9 cellular contexts compared by ENCODE assay signal in the genomic region with DNA sequence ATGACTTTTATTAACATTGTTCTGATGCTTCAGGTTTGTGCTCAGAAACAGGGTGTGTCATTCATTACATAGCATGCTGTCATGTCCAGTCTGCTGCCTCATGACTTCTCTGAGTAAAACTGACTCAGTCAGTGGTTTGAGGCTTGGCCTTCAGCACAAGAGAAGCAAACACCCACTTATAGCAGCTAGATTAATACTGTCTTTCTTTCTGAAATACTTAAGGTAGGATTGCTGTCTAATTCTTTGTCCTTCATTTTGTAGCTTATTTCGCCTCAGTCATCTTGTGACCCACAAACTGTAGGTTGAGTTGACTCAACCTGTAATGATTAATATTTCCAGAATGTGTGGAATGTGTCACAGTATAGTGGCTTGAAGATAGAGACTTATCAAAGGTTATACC. TPM values are rescaled to one million over a fixed set of nuclear protein-coding genes. Genes with fewer than 3 reads are reported as not detected.
DNase-seq lines count a peak whose midpoint lies in the region; ATAC-seq and TF ChIP-seq lines count a peak whose summit lies in the region.
"Had no signal": no experiment of that assay in that cellular context is flagged by ENCODE, and none has a peak within 500 bp of the region (broad histone marks: within the 10 kb centered on the region; RNA-seq: fewer than 3 reads in every experiment).

No MANE protein-coding gene starts in this region.

- no TSS peak for BruUV-seq in mammary epithelial cell (replicated peaks; lab: Mats Ljungman, UMichigan)

- H4K20me1 ChIP-seq in mammary epithelial cell (ENCODE audit: insufficient read depth, low read length): no peaks in the 10 kb centered on the region

- WGBS in mammary epithelial cell (ENCODE audit: low coverage, missing lambda C conversion rate): 0% methylated on average over 1 of the region's 1 CpG

- H3K27ac Mint-ChIP-seq in mesothelial cell of epicardium: peak overlapping the region; percentile 75
- H3K27ac Mint-ChIP-seq in effector memory CD8-positive, alpha-beta T cell: no peak overlapping the region

- TF ChIP-seq CTCF in mammary epithelial cell (conservative IDR thresholded peaks at IDR 0.05 in 1 of 2, IDR thresholded peaks at IDR 0.05 in 1 of 2; ENCODE audit: extremely low read depth in 1 of 2, insufficient read depth in 1 of 2, low read depth in 1 of 2, low read length in 2 of 2) (no peak), mesothelial cell of epicardium (IDR thresholded peaks at IDR 0.05; ENCODE audit: unreplicated experiment) (no peak)

- peak; percentile 65 for DNase-seq in GM03348 (ENCODE audit: low spot score)
- peak; percentile 97 for DNase-seq in mammary epithelial cell
- no peak for DNase-seq in mesothelial cell of epicardium (ENCODE audit: low spot score in 2 of 2, unreplicated experiment in 2 of 2)
- no peak for DNase-seq in NCI-H69 (lab: John Stamatoyannopoulos, UW)
- DNase-seq in effector memory CD8-positive, alpha-beta T cell: no peak
- no peak for DNase-seq in NK-92 treated with Interleukin-12 subunit alpha and Interleukin-12 subunit beta, amount 100 ng/mL, for 24 hours (lab: John Stamatoyannopoulos, UW)
- DNase-seq: NCI-H187 had no signal

- H3K9me3 Mint-ChIP-seq in mesothelial cell of epicardium: no peaks in the 10 kb centered on the region
- peaks cover 0 to 2% of the 10 kb centered on the region in 2 donors for H3K9me3 Mint-ChIP-seq in effector memory CD8-positive, alpha-beta T cell

- H2AFZ ChIP-seq in mammary epithelial cell (ENCODE audit: low read depth, low read length): no peak overlapping the region

- peaks cover 55% of the 10 kb centered on the region for H3K4me1 ChIP-seq in mammary epithelial cell (ENCODE audit: insufficient read depth, low read length)

- H3K27me3 ChIP-seq in mammary epithelial cell (ENCODE audit: insufficient read depth, low read length): no peaks in the 10 kb centered on the region

- intact Hi-C loops in mammary epithelial cell (cut with micrococcal nuclease): loop anchor here (1.0 to 5.0 kb wide), 3 partner anchors 33 to 111 kb away; no protein-coding TSS in a partner anchor

- no peak overlapping the region for H3K4me3 Mint-ChIP-seq in mesothelial cell of epicardium
- no peak overlapping the region for H3K4me3 Mint-ChIP-seq in effector memory CD8-positive, alpha-beta T cell

- peak overlapping the region; percentile 99 for H3K27ac ChIP-seq in mammary epithelial cell (ENCODE audit: insufficient read depth, low read depth, low read length)

- peak; percentile 60 for ATAC-seq in HG03565 (IDR thresholded peaks at IDR 0.05; ENCODE audit: unreplicated experiment)
- ATAC-seq in effector memory CD8-positive, alpha-beta T cell (replicated peaks): no peak
- ATAC-seq in GM19035 (IDR thresholded peaks at IDR 0.05; ENCODE audit: unreplicated experiment): no peak

- peaks cover 25% of the 10 kb centered on the region for H3K4me1 Mint-ChIP-seq in mesothelial cell of epicardium
- no peaks in the 10 kb centered on the region for H3K4me1 Mint-ChIP-seq in effector memory CD8-positive, alpha-beta T cell (ENCODE audit: low read depth in 2 of 2)

- peaks cover 81% of the 10 kb centered on the region for H3K79me2 ChIP-seq in mammary epithelial cell (ENCODE audit: insufficient read depth, low read length)

- in situ Hi-C loops in mammary epithelial cell (cut with MboI; ENCODE audit: low sequenced_read_pairs in 2 of 2): no loop called here

- H3K9ac ChIP-seq in mammary epithelial cell (ENCODE audit: insufficient read depth, low read length): peak overlapping the region; percentile 63

- H3K4me3 ChIP-seq in mammary epithelial cell (replicated peaks in 1 of 3; ENCODE audit: insufficient read depth in 1 of 3, low read depth in 2 of 3, low read length in 3 of 3): peak overlapping the region in 1 of 3 experiments; percentile 50

- peaks cover 2% of the 10 kb centered on the region for H3K36me3 Mint-ChIP-seq in mesothelial cell of epicardium
- H3K36me3 Mint-ChIP-seq in effector memory CD8-positive, alpha-beta T cell (ENCODE audit: insufficient read depth): no peaks in the 10 kb centered on the region

- CTCF ChIA-PET in mammary epithelial cell (lab: Charles Lee; ENCODE audit: low non-redundant PET): no interaction called here

- H3K36me3 ChIP-seq in mammary epithelial cell (ENCODE audit: insufficient read depth, low read length): peaks cover 2% of the 10 kb centered on the region

- H3K27me3 Mint-ChIP-seq in mesothelial cell of epicardium (ENCODE audit: low read depth): no peaks in the 10 kb centered on the region
- H3K27me3 Mint-ChIP-seq in effector memory CD8-positive, alpha-beta T cell: no peaks in the 10 kb centered on the region

- H3K4me2 ChIP-seq in mammary epithelial cell (ENCODE audit: insufficient read depth, low read depth, low read length): peak overlapping the region; percentile 75

- no peaks in the 10 kb centered on the region for H3K9me3 ChIP-seq in mammary epithelial cell (replicated peaks; ENCODE audit: insufficient read depth, low read length)

- dilution Hi-C loops in mammary epithelial cell (cut with HindIII; ENCODE audit: low sequenced_read_pairs): no loop called here

RNA-seq across cellular contexts. Expression of a gene that starts 32.9 kb away (rescaled TPM):
- total RNA-seq in mammary epithelial cell (10 to 100 TPM; 45.3 to 53.7 TPM), mesothelial cell of epicardium (35.0 to 35.7 TPM (median 35.5 TPM) in 3 replicates)
- 34.0 TPM for polyA plus RNA-seq in mammary epithelial cell
- 61.1 TPM for polyA minus RNA-seq in mammary epithelial cell

Comparison
In these comparisons a context has a peak if more than half of its experiments do, and no peak if none do; other contexts are left out.
1. DNase-seq: peak in GM03348 (single experiment) and mammary epithelial cell (single experiment); none in mesothelial cell of epicardium (0 of 2), NCI-H69 (single experiment), effector memory CD8-positive, alpha-beta T cell (0 of 3) and NK-92 treated with Interleukin-12 subunit alpha and Interleukin-12 subunit beta, amount 100 ng/mL, for 24 hours (single experiment).